Comparison of ENCODE assay signal across 29 cellular contexts in genomic region chr7:4048336-4048735, GRCh38.
"Had no signal": no experiment of that assay in that cellular context is flagged by ENCODE, and none has a peak within 500 bp of the region (broad histone marks: within the 10 kb centered on the region; RNA-seq: fewer than 3 reads in every experiment).

No MANE protein-coding gene starts in this region.

- H3K27ac Mint-ChIP-seq: effector memory CD8-positive, alpha-beta T cell; mesothelial cell of epicardium; natural killer cell treated with Interleukin-12 subunit alpha and Interleukin-12 subunit beta and Interleukin-15 and Interleukin-18, amount 100 ng/mL, for 72 hours; stimulated activated memory B cell treated with anti-CD40 and anti-IgM and Interleukin-4, amounts not matched to agents 10 μg/mL and 1 μg/mL and 100 μg/mL, for 72 hours; stimulated activated naive CD8-positive, alpha-beta T cell treated with anti-CD3 and anti-CD28 coated beads, Interleukin-15, Interleukin-2, amounts not matched to agents 100 ng/mL and 50 ng/mL, for 24 hours had no signal

- DNase-seq: dermis blood vessel endothelial cell; effector memory CD8-positive, alpha-beta T cell; erythroblast; esophagus squamous epithelium; foreskin melanocyte; glutamatergic neuron; heart right ventricle; hippocampal formation; islet precursor cell; left ventricle myocardium superior; mesenchymal stem cell; mucosa of descending colon; naive B cell; right cardiac atrium; spleen; stimulated activated CD4-positive, alpha-beta T cell treated with anti-CD3 and anti-CD28 coated beads, Interleukin-4, amount 100 ng/mL, for 4 hours; upper lobe of left lung; uterus had no signal

- FAIRE-seq: endometrium had no signal

- H3K27ac ChIP-seq: coronary artery, esophagus squamous epithelium, heart right ventricle, prostate gland, skin epidermis, spleen, thoracic aorta, tibial nerve, upper lobe of left lung, uterus had no signal

- ATAC-seq: effector memory CD8-positive, alpha-beta T cell; heart right ventricle; left ventricle myocardium superior; mucosa of descending colon; natural killer cell treated with Interleukin-12 subunit alpha and Interleukin-12 subunit beta and Interleukin-15 and Interleukin-18, amount 100 ng/mL, for 72 hours; right cardiac atrium; stimulated activated memory B cell treated with anti-CD40 and anti-IgM and Interleukin-4, amounts not matched to agents 10 μg/mL and 1 μg/mL and 100 μg/mL, for 72 hours had no signal

- H3K4me1 ChIP-seq: esophagus squamous epithelium, heart right ventricle, prostate gland, spleen, tibial nerve, upper lobe of left lung, uterus had no signal

- H3K27me3 ChIP-seq: spleen, tibial nerve, upper lobe of left lung, uterus had no signal

- H3K4me3 Mint-ChIP-seq: effector memory CD8-positive, alpha-beta T cell; mesothelial cell of epicardium; natural killer cell treated with Interleukin-12 subunit alpha and Interleukin-12 subunit beta and Interleukin-15 and Interleukin-18, amount 100 ng/mL, for 72 hours; neural crest cell; stimulated activated memory B cell treated with anti-CD40 and anti-IgM and Interleukin-4, amounts not matched to agents 10 μg/mL and 1 μg/mL and 100 μg/mL, for 72 hours; stimulated activated naive CD8-positive, alpha-beta T cell treated with anti-CD3 and anti-CD28 coated beads, Interleukin-15, Interleukin-2, amounts not matched to agents 100 ng/mL and 50 ng/mL, for 24 hours had no signal

- H3K9me3 ChIP-seq: esophagus squamous epithelium, heart right ventricle, mucosa of descending colon, prostate gland, spleen, thoracic aorta, tibial nerve, upper lobe of left lung, uterus had no signal

- H3K36me3 ChIP-seq: esophagus squamous epithelium, heart right ventricle, prostate gland, spleen, upper lobe of left lung, uterus had no signal

- H3K9me3 Mint-ChIP-seq: effector memory CD8-positive, alpha-beta T cell; mesothelial cell of epicardium; natural killer cell treated with Interleukin-12 subunit alpha and Interleukin-12 subunit beta and Interleukin-15 and Interleukin-18, amount 100 ng/mL, for 72 hours; neural crest cell; stimulated activated memory B cell treated with anti-CD40 and anti-IgM and Interleukin-4, amounts not matched to agents 10 μg/mL and 1 μg/mL and 100 μg/mL, for 72 hours; stimulated activated naive CD8-positive, alpha-beta T cell treated with anti-CD3 and anti-CD28 coated beads, Interleukin-15, Interleukin-2, amounts not matched to agents 100 ng/mL and 50 ng/mL, for 24 hours had no signal

- H3K4me1 Mint-ChIP-seq: neural crest cell had no signal

- H3K4me3 ChIP-seq: coronary artery, esophagus squamous epithelium, heart right ventricle, mucosa of descending colon, prostate gland, skin epidermis, spleen, thoracic aorta, tibial nerve, upper lobe of left lung, uterus had no signal

- H3K36me3 Mint-ChIP-seq: mesothelial cell of epicardium; natural killer cell treated with Interleukin-12 subunit alpha and Interleukin-12 subunit beta and Interleukin-15 and Interleukin-18, amount 100 ng/mL, for 72 hours; stimulated activated memory B cell treated with anti-CD40 and anti-IgM and Interleukin-4, amounts not matched to agents 10 μg/mL and 1 μg/mL and 100 μg/mL, for 72 hours had no signal
